Comparison of ENCODE assay signal across 18 cellular contexts in the genomic region with DNA sequence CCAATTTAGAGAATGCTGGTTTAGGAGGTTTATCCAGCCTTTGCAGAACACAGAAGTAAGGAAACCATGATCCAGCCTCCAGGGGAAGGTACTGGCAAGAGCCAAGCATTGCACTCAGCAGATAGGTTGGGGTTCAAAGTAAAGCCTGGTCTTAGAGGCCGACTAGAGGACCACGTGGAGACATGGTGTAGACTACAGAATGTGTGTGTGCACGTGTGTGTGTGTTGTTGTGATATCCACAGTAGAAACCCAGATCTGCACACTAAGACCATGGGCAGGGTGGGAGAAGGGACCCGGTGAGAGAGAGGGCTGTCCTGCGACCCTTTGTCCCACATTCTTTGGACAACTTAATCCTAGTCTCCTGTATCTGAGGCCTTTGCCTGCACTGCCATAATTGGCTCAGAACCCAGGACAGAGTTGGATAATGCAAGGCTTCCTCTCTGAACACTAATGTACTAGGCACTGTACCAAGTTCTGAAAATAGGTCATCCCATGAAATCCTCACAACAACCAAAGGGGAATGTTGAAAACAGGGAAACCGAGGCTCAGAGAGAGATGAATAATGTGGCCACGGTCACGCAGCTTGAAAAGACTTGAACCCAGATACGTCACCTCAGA.
DNase-seq lines count a peak whose midpoint lies in the region; ATAC-seq and TF ChIP-seq lines count a peak whose summit lies in the region.
"Had no signal": no experiment of that assay in that cellular context is flagged by ENCODE, and none has a peak within 500 bp of the region (broad histone marks: within the 10 kb centered on the region; RNA-seq: fewer than 3 reads in every experiment).

No MANE protein-coding gene starts in this region.

- H3K9me3 Mint-ChIP-seq in mesothelial cell of epicardium: no peaks in the 10 kb centered on the region
- H3K9me3 Mint-ChIP-seq: CD8-positive, alpha-beta T cell; H9 had no signal

- WGBS in heart right ventricle, 2 donors: 65 to 69% methylated on average over 9 of the region's 9 CpGs

- H3K27ac Mint-ChIP-seq in mesothelial cell of epicardium: no peak overlapping the region
- H3K27ac Mint-ChIP-seq: CD14-positive monocyte; CD8-positive, alpha-beta T cell; H9; IgD-negative memory B cell had no signal

- no peaks in the 10 kb centered on the region for H3K36me3 ChIP-seq in heart right ventricle

- H3K4me1 ChIP-seq in heart right ventricle: peaks cover 0 to 17% (median 0%) of the 10 kb centered on the region in 9 donors

- no peaks in the 10 kb centered on the region for H3K9me3 ChIP-seq in heart right ventricle

- no peaks in the 10 kb centered on the region for H3K4me1 Mint-ChIP-seq in mesothelial cell of epicardium
- H3K4me1 Mint-ChIP-seq: CD14-positive monocyte, H9 had no signal

- no peak overlapping the region for H3K4me3 ChIP-seq in heart right ventricle

- DNase-seq in NCI-H82 (lab: John Stamatoyannopoulos, UW): peak; percentile 15
- DNase-seq in NCI-H82 treated with DMSO at 0.1 percent for 48 hours (lab: John Stamatoyannopoulos, UW; ENCODE audit: unreplicated experiment): no peak
- DNase-seq in G401 (ENCODE audit: low spot score): peak; percentile 56
- DNase-seq in heart right ventricle: no peak
- DNase-seq in sciatic nerve (ENCODE audit: low spot score): no peak
- no peak for DNase-seq in mesothelial cell of epicardium (ENCODE audit: low spot score in 2 of 2, unreplicated experiment in 2 of 2)
- no peak for DNase-seq in DMS79 treated with DMSO at 0.1 percent for 48 hours (lab: John Stamatoyannopoulos, UW)
- DNase-seq: CD8-positive, alpha-beta T cell; COR-L47; DMS153; DND-41; GF-D8; GOT3; H9 had no signal

- in situ Hi-C loops in G401 (cut with HindIII; ENCODE audit: low sequenced_read_pairs): no loop called here

- H3K36me3 Mint-ChIP-seq in mesothelial cell of epicardium: no peaks in the 10 kb centered on the region
- H3K36me3 Mint-ChIP-seq: CD14-positive monocyte; CD8-positive, alpha-beta T cell; IgD-negative memory B cell had no signal

- no peak for TF ChIP-seq CTCF in heart right ventricle (IDR thresholded peaks at IDR 0.05)
- no peak for TF ChIP-seq CTCF in mesothelial cell of epicardium (IDR thresholded peaks at IDR 0.05; ENCODE audit: unreplicated experiment)

- peak; percentile 59 to 93 (median 76) for ATAC-seq in heart right ventricle
- ATAC-seq in sciatic nerve: peak; percentile 34
- ATAC-seq in GM21381 (IDR thresholded peaks at IDR 0.05; ENCODE audit: unreplicated experiment): no peak
- ATAC-seq: CD8-positive, alpha-beta T cell had no signal

- no peaks in the 10 kb centered on the region for H3K27me3 ChIP-seq in heart right ventricle

- no peak overlapping the region for H3K4me3 Mint-ChIP-seq in mesothelial cell of epicardium
- H3K4me3 Mint-ChIP-seq: CD14-positive monocyte; CD8-positive, alpha-beta T cell; H9; IgD-negative memory B cell had no signal

- H3K27ac ChIP-seq in heart right ventricle: no peak overlapping the region
- H3K27ac ChIP-seq: 22Rv1 had no signal

- intact Hi-C loops in heart right ventricle (cut with DNase I) (no loop called here), sciatic nerve (cut with DNase I) (no loop called here)

- peaks cover 7% of the 10 kb centered on the region for H3K27me3 Mint-ChIP-seq in mesothelial cell of epicardium (ENCODE audit: low read depth)

Comparison
In these comparisons a context has a peak if more than half of its experiments do, and no peak if none do; other contexts are left out.
1. DNase-seq: peak in NCI-H82 (single experiment) and G401 (single experiment); none in NCI-H82 treated with DMSO at 0.1 percent for 48 hours (single experiment), heart right ventricle (0 of 2), sciatic nerve (single experiment), mesothelial cell of epicardium (0 of 2) and DMS79 treated with DMSO at 0.1 percent for 48 hours (single experiment).